ENCODE assay signal across 2 cellular contexts in genomic region chr4:95889662-95890061, GRCh38.
TF ChIP-seq lines count a peak whose summit lies in the region.

No MANE protein-coding gene starts in this region.

TF ChIP-seq in SK-N-SH, 30 proteins besides CTCF, POLR2A, EP300 and RAD21 (continued from another document):
- no peak for TF ChIP-seq USF2 (IDR thresholded peaks at IDR 0.05; ENCODE audit: borderline replicate concordance, low read depth, low read length)
- TF ChIP-seq MXI1 (IDR thresholded peaks at IDR 0.05; ENCODE audit: low read depth, low read length): no peak
- no peak for TF ChIP-seq PBX3 (IDR thresholded peaks at IDR 0.05)

TF ChIP-seq in SK-N-SH treated with all-trans-retinoic acid at 6 μM for 48 hours, 23 proteins besides CTCF, POLR2A, EP300 and RAD21 (continued from another document):
- TF ChIP-seq, protein P1, sequence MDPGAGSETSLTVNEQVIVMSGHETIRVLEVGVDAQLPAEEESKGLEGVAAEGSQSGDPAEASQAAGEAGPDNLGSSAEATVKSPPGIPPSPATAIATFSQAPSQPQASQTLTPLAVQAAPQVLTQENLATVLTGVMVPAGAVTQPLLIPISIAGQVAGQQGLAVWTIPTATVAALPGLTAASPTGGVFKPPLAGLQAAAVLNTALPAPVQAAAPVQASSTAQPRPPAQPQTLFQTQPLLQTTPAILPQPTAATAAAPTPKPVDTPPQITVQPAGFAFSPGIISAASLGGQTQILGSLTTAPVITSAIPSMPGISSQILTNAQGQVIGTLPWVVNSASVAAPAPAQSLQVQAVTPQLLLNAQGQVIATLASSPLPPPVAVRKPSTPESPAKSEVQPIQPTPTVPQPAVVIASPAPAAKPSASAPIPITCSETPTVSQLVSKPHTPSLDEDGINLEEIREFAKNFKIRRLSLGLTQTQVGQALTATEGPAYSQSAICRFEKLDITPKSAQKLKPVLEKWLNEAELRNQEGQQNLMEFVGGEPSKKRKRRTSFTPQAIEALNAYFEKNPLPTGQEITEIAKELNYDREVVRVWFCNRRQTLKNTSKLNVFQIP (CRISPR knock-in tag; IDR thresholded peaks at IDR 0.05; ENCODE audit: borderline replicate concordance, low read depth): no peak
- TF ChIP-seq ISL1 (CRISPR knock-in tag; IDR thresholded peaks at IDR 0.05): no peak
- TF ChIP-seq ZNF565 (CRISPR knock-in tag; conservative IDR thresholded peaks at IDR 0.05; ENCODE audit: low read depth): no peak
- TF ChIP-seq ZFP3 (CRISPR knock-in tag; IDR thresholded peaks at IDR 0.05): no peak
- TF ChIP-seq ARNTL (CRISPR knock-in tag; IDR thresholded peaks at IDR 0.05; ENCODE audit: borderline replicate concordance, low read depth): no peak
- TF ChIP-seq GLIS3 (CRISPR knock-in tag; IDR thresholded peaks at IDR 0.05): no peak
- no peak for TF ChIP-seq ZNF8 (CRISPR knock-in tag; IDR thresholded peaks at IDR 0.05)
- TF ChIP-seq ZFP30 (CRISPR knock-in tag; IDR thresholded peaks at IDR 0.05): no peak
- TF ChIP-seq CSRNP3 (CRISPR knock-in tag; IDR thresholded peaks at IDR 0.05): no peak
- TF ChIP-seq PPARA (CRISPR knock-in tag; IDR thresholded peaks at IDR 0.05; ENCODE audit: borderline replicate concordance): no peak
- no peak for TF ChIP-seq SNAI2 (CRISPR knock-in tag; IDR thresholded peaks at IDR 0.05)
- TF ChIP-seq OSR1 (CRISPR knock-in tag; IDR thresholded peaks at IDR 0.05): no peak
